ENCODE assay signal across 1 cellular context in the genomic region with DNA sequence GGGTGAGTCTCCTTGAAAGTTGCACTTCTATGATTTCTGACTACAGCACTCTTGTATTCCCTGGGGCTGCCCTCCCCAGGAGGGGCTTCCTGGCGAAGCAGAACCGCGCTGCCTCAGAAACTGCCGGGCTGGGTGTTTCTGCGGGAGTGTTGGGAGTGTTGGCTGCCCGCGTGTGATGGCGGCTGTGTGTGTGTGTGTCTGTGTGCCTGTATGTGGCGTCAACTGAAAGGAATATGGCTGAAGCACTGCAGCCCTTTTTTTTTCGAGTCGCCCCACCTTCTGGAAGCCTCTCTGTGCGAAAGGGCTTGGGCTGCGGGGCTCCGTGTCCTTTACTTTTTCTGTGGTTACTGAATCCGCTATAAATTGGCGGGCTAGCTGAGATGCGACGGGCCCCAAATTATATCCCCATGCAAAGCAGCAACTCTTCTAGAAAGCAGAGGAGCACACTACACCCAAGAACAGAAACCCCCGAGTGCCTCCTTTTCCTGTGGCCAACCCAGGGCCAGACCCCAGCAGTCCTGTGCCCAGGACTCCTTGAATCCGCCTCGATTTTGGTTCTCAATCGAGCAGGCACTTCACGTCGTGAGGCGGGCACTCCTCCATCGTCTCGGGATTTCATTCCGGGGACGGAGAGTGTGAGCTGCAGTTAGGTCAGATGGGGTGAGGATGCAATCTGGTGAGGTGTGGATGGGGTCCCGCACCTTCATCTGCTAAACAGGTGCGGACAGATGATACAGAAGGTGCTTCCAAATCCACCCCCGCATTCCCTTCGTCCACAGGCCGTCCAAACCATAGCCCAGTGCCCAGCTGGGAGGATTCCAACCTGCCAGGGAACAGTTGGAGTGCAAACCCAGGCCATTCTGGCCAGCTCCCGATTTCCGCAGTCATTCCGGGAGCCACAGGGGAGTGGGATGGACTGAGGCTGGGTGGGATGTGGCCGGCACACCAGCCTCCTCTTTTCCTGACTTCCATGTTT.
TF ChIP-seq lines count a peak whose summit lies in the region.

No MANE protein-coding gene starts in this region.

TF ChIP-seq in HepG2, 621 proteins besides CTCF, POLR2A, EP300 and RAD21 (continued from another document):
- no peak for TF ChIP-seq ZBTB39 (CRISPR knock-in tag; IDR thresholded peaks at IDR 0.05)
